ENCODE assay signal across 13 cellular contexts in the genomic region with DNA sequence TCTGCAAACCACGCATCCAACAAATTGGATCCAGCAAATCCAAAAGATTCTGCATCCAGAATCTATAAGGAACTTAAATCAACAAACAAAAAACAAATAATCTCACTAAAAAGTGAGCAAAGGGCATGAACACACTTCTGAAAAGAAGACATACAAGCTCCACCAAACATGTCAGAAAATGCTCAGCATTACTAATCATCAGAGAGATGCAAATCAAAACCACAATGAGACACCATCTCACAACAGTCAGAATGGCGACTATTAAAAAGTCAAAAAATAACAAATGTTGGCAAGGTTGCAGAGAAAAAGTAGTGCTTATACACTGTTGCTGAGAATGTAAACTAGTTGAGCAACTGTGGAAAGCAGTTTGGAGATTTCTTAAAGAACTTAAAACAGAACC. TPM values are rescaled to one million over a fixed set of nuclear protein-coding genes. Genes with fewer than 3 reads are reported as not detected.
DNase-seq lines count a peak whose midpoint lies in the region; ATAC-seq, FAIRE-seq and TF ChIP-seq lines count a peak whose summit lies in the region.
"Had no signal": no experiment of that assay in that cellular context is flagged by ENCODE, and none has a peak within 500 bp of the region (broad histone marks: within the 10 kb centered on the region; RNA-seq: fewer than 3 reads in every experiment).

No MANE protein-coding gene starts in this region.

- intact Hi-C loops in mucosa of descending colon (cut with DNase I, micrococcal nuclease), result loop anchor here in 1 of 2 donors (10.0 kb wide), 1 partner anchor 185 kb away; no protein-coding TSS in a partner anchor

- TF ChIP-seq CTCF in epithelial cell of esophagus (IDR thresholded peaks at IDR 0.05; ENCODE audit: insufficient read depth, low read depth, low read length, missing control alignments) (no peak), mucosa of descending colon (IDR thresholded peaks at IDR 0.05) (no peak)

- DNase-seq in GM12891 (ENCODE audit: insufficient read length, low spot score), result no peak
- peak; percentile 39 for DNase-seq in epithelial cell of esophagus (ENCODE audit: low read depth)
- peak; percentile 36 for DNase-seq in renal cortical epithelial cell (ENCODE audit: low read depth)
- no peak for DNase-seq in mucosa of descending colon
- no peak for DNase-seq in NCI-H446 treated with DMSO at 0.1 percent for 48 hours (lab: John Stamatoyannopoulos, UW)
- DNase-seq: ACHN; CD4-positive, CD25-positive, alpha-beta regulatory T cell; DMS53; IMR-90 had no signal

- no peaks in the 10 kb centered on the region for H3K9me3 ChIP-seq in mucosa of descending colon
- H3K9me3 ChIP-seq: BLaER1 treated with 17β-estradiol and CSF1 and Interleukin-3, amounts not matched to agents 10 nM and 100 nM had no signal

- FAIRE-seq in GM12891 (lab: Jason Lieb, UNC), result peak; percentile 54

- no peaks in the 10 kb centered on the region for H3K4me1 ChIP-seq in mucosa of descending colon (ENCODE audit: low read depth)
- H3K4me1 ChIP-seq: BLaER1 treated with 17β-estradiol and CSF1 and Interleukin-3, amounts not matched to agents 10 nM and 100 nM had no signal

- no peak overlapping the region for H3K4me3 ChIP-seq in epithelial cell of esophagus (ENCODE audit: low read length)
- H3K4me3 ChIP-seq in mucosa of descending colon, result no peak overlapping the region
- H3K4me3 ChIP-seq: BLaER1 treated with 17β-estradiol and CSF1 and Interleukin-3, amounts not matched to agents 10 nM and 100 nM had no signal

- ATAC-seq in HG02610 (IDR thresholded peaks at IDR 0.05; ENCODE audit: unreplicated experiment), result peak; percentile 50
- no peak for ATAC-seq in mucosa of descending colon
- ATAC-seq in HG02678 (IDR thresholded peaks at IDR 0.05; ENCODE audit: unreplicated experiment), result no peak
- ATAC-seq: HCT116 had no signal

- no peak for TF ChIP-seq POLR2A in GM12891 (IDR thresholded peaks at IDR 0.05; ENCODE audit: low read depth, low read length)

- H3K36me3 ChIP-seq in mucosa of descending colon (ENCODE audit: low read depth), result no peaks in the 10 kb centered on the region
- H3K36me3 ChIP-seq: BLaER1 treated with 17β-estradiol and CSF1 and Interleukin-3, amounts not matched to agents 10 nM and 100 nM had no signal

TF ChIP-seq in GM12891, 5 proteins besides CTCF, POLR2A, EP300 and RAD21:
- no peak for TF ChIP-seq POU2F2 (IDR thresholded peaks at IDR 0.05; ENCODE audit: low read depth, low read length)
- TF ChIP-seq POLR2AphosphoS5 (IDR thresholded peaks at IDR 0.05; ENCODE audit: low read depth, low read length), result no peak
- TF ChIP-seq SPI1 (IDR thresholded peaks at IDR 0.05; ENCODE audit: low read depth, low read length), result no peak
- TF ChIP-seq TAF1 (IDR thresholded peaks at IDR 0.05; ENCODE audit: low read depth, low read length), result no peak
TF ChIP-seq in GM12891: peak in this region for 0.

RNA-seq across cellular contexts. Expression of a gene that starts 21.6 kb away (rescaled TPM):
- 48.5 TPM for polyA plus RNA-seq in GM12891 (2012; ENCODE audit: low read depth, missing spikeins)
- total RNA-seq in renal cortical epithelial cell, result 49.7 and 90.2 TPM in 2 replicates
- 10 to 100 TPM; 38.3 to 53.7 (median 47.5) TPM for total RNA-seq in mucosa of descending colon

Comparison
In these comparisons a context has a peak if more than half of its experiments do, and no peak if none do; other contexts are left out.
1. DNase-seq: peak in epithelial cell of esophagus (single experiment) and renal cortical epithelial cell (single experiment); none in GM12891 (single experiment), mucosa of descending colon (0 of 3) and NCI-H446 treated with DMSO at 0.1 percent for 48 hours (single experiment).